Comparison of ENCODE assay signal across 8 cellular contexts in genomic region chr12:109475993-109476806, GRCh38. TPM values are rescaled to one million over a fixed set of nuclear protein-coding genes. Genes with fewer than 3 reads are reported as not detected.
DNase-seq lines count a peak whose midpoint lies in the region; ATAC-seq and TF ChIP-seq lines count a peak whose summit lies in the region.

No MANE protein-coding gene starts in this region.

- peak overlapping the region; percentile 92 for H3K27ac Mint-ChIP-seq in nephron progenitor cell

- H3K4me1 ChIP-seq in BLaER1 treated with 17β-estradiol and CSF1 and Interleukin-3, amounts not matched to agents 10 nM and 100 nM: peaks cover 31 to 42% (median 36%) of the 10 kb centered on the region in 10 experiments
- H3K4me1 ChIP-seq in ectodermal cell (ENCODE audit: control insufficient read depth, insufficient read depth, low read length): peaks cover 8% of the 10 kb centered on the region

- H3K27me3 ChIP-seq in BLaER1 treated with 17β-estradiol and CSF1 and Interleukin-3, amounts not matched to agents 10 nM and 100 nM: no peaks in the 10 kb centered on the region
- H3K27me3 ChIP-seq in MG63: no peaks in the 10 kb centered on the region
- no peaks in the 10 kb centered on the region for H3K27me3 ChIP-seq in ectodermal cell (ENCODE audit: control insufficient read depth, insufficient read depth, low read length, poor library complexity, severe bottlenecking)

- peak overlapping the region; percentile 97 to 100 (median 98) for H3K9ac ChIP-seq in BLaER1 treated with 17β-estradiol and CSF1 and Interleukin-3, amounts not matched to agents 10 nM and 100 nM

- peaks cover 44% of the 10 kb centered on the region for H3K4me1 Mint-ChIP-seq in nephron progenitor cell

- no peak for DNase-seq in MG63
- DNase-seq in nephron progenitor cell: no peak
- DNase-seq in NCI-H510A treated with DMSO at 0.1 percent for 48 hours (lab: John Stamatoyannopoulos, UW): no peak
- DNase-seq in NCI-H1105 treated with DMSO at 0.1 percent for 48 hours (lab: John Stamatoyannopoulos, UW): no peak

- H3K4me3 ChIP-seq in BLaER1 treated with 17β-estradiol and CSF1 and Interleukin-3, amounts not matched to agents 10 nM and 100 nM: peak overlapping the region; percentile 81 to 95 (median 88)
- H3K4me3 ChIP-seq in MG63: peak overlapping the region; percentile 92
- peak overlapping the region; percentile 91 for H3K4me3 ChIP-seq in ectodermal cell (ENCODE audit: insufficient read depth, low read depth, low read length)

- H3K9me3 ChIP-seq in BLaER1 treated with 17β-estradiol and CSF1 and Interleukin-3, amounts not matched to agents 10 nM and 100 nM (replicated peaks in 1 of 11): no peaks in the 10 kb centered on the region
- H3K9me3 ChIP-seq in MG63: no peaks in the 10 kb centered on the region
- H3K9me3 ChIP-seq in ectodermal cell (ENCODE audit: control insufficient read depth, low read length): no peaks in the 10 kb centered on the region

- peak overlapping the region; percentile 97 to 100 (median 99); a peak in 21 of 22 replicates for H3K27ac ChIP-seq in BLaER1 treated with 17β-estradiol and CSF1 and Interleukin-3, amounts not matched to agents 10 nM and 100 nM
- H3K27ac ChIP-seq in ectodermal cell (ENCODE audit: insufficient read depth, low read depth, low read length, poor library complexity, severe bottlenecking): no peak overlapping the region

- H3K27me3 Mint-ChIP-seq in nephron progenitor cell (ENCODE audit: low read depth, poor library complexity): no peaks in the 10 kb centered on the region

- 21 to 23% methylated on average over 19 of the region's 19 CpGs for WGBS in ectodermal cell, 2 experiments

- no peaks in the 10 kb centered on the region for H3K9me3 Mint-ChIP-seq in nephron progenitor cell

- ATAC-seq in GM18520 (IDR thresholded peaks at IDR 0.05; ENCODE audit: unreplicated experiment) (no peak), HG03442 (IDR thresholded peaks at IDR 0.05; ENCODE audit: unreplicated experiment) (no peak)

- peaks cover 3 to 32% (median 15%) of the 10 kb centered on the region in 11 experiments; a peak in 15 of 22 replicates for H3K36me3 ChIP-seq in BLaER1 treated with 17β-estradiol and CSF1 and Interleukin-3, amounts not matched to agents 10 nM and 100 nM
- peaks cover 22% of the 10 kb centered on the region for H3K36me3 ChIP-seq in MG63
- no peaks in the 10 kb centered on the region for H3K36me3 ChIP-seq in ectodermal cell (ENCODE audit: control insufficient read depth, insufficient read depth, low read length)

- peak overlapping the region; percentile 88 to 99 (median 97) for H3K4me2 ChIP-seq in BLaER1 treated with 17β-estradiol and CSF1 and Interleukin-3, amounts not matched to agents 10 nM and 100 nM

- H4K20me1 ChIP-seq in BLaER1 treated with 17β-estradiol and CSF1 and Interleukin-3, amounts not matched to agents 10 nM and 100 nM: peaks cover 36 to 55% (median 50%) of the 10 kb centered on the region in 11 experiments; a peak in 20 of 22 replicates

- no peak for TF ChIP-seq CTCF in nephron progenitor cell (IDR thresholded peaks at IDR 0.05)

- no peaks in the 10 kb centered on the region for H3K36me3 Mint-ChIP-seq in nephron progenitor cell (ENCODE audit: low read depth)

- H3K4me3 Mint-ChIP-seq in nephron progenitor cell: peak overlapping the region; percentile 99

RNA-seq across cellular contexts. Expression of gene KCTD10, which starts 0.9 kb away (rescaled TPM):
- 92.0 and 101 TPM in 2 replicates for total RNA-seq in MG63 (2014; rRNA removed; shearing (Covaris generic); ENCODE audit: low replicate concordance)
- polyA plus RNA-seq in ectodermal cell (2013, experiment 1 of 4): 33.2 TPM
- 39.9 TPM for polyA plus RNA-seq in ectodermal cell (2013, experiment 2 of 4)
- polyA plus RNA-seq in ectodermal cell (2013, experiment 3 of 4): 33.4 TPM
- polyA plus RNA-seq in ectodermal cell (2013, experiment 4 of 4): 28.9 TPM

RNA-seq across cellular contexts. Expression of gene UBE3B, which starts 1.2 kb away (rescaled TPM):
- 12.9 and 18.8 TPM in 2 replicates for total RNA-seq in MG63 (2014; rRNA removed; shearing (Covaris generic); ENCODE audit: low replicate concordance)
- polyA plus RNA-seq in ectodermal cell (2013, experiment 1 of 4): 30.4 TPM
- polyA plus RNA-seq in ectodermal cell (2013, experiment 2 of 4): 39.2 TPM
- polyA plus RNA-seq in ectodermal cell (2013, experiment 3 of 4): 22.8 TPM
- 28.8 TPM for polyA plus RNA-seq in ectodermal cell (2013, experiment 4 of 4)
